Comparison of ENCODE assay signal across 18 cellular contexts in the genomic region with DNA sequence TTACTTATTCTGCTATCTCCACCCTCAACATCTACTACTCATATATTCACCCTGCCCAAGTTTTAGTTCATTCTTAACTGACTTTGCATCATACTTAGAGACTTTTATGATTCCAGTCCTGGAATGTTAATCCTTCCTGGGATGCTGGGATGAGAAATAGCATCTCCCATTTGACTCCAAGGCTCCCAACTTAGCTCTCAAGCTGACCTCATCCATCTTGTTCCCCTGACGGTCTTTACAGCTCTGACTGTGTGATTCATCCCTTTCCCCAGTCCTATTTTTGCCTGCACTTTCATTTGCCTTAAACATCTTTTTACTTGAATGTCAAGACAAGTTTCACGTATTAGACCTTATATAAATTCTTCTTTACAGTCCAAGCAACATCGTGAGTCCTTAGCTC.
"Had no signal": no experiment of that assay in that cellular context is flagged by ENCODE, and none has a peak within 500 bp of the region (broad histone marks: within the 10 kb centered on the region; RNA-seq: fewer than 3 reads in every experiment).

No MANE protein-coding gene starts in this region.

- H3K4me3 ChIP-seq: body of pancreas, heart left ventricle, skin epidermis, tibial nerve, vagina had no signal

- DNase-seq: activated CD4-positive, alpha-beta T cell treated with anti-CD3 and anti-CD28 coated beads for 48 hours; activated CD8-positive, alpha-beta T cell treated with anti-CD3 and anti-CD28 coated beads for 36 hours; activated effector memory CD4-positive, alpha-beta T cell treated with Interleukin-2 at 50 U/mL for 16 hours; activated T-cell treated with anti-CD3 and anti-CD28 coated beads, Interleukin-2, amount 50 U/mL, for 4 hours; amniotic stem cell; body of pancreas; caudate nucleus; foreskin melanocyte; heart left ventricle; naive thymus-derived CD8-positive, alpha-beta T cell; stimulated activated CD4-positive, alpha-beta T cell treated with anti-CD3 and anti-CD28 coated beads, Interleukin-15, amount 100 ng/mL, for 24 hours; stimulated activated CD4-positive, alpha-beta T cell treated with anti-CD3 and anti-CD28 coated beads, Interleukin-4, amount 100 ng/mL, for 1 hour; stimulated activated naive B cell treated with anti-CD40 and anti-IgM and Interleukin-4, amounts not matched to agents 10 μg/mL and 1 μg/mL and 100 μg/mL, for 72 hours had no signal

- H3K9me3 ChIP-seq: body of pancreas, neutrophil, vagina had no signal

- H3K27me3 ChIP-seq: body of pancreas, heart left ventricle, neutrophil, tibial nerve, vagina had no signal

- H3K4me1 ChIP-seq: body of pancreas, tibial nerve, vagina had no signal

- H3K36me3 Mint-ChIP-seq: stimulated activated naive B cell treated with anti-CD40 and anti-IgM and Interleukin-4, amounts not matched to agents 10 μg/mL and 1 μg/mL and 100 μg/mL, for 72 hours had no signal

- H3K27ac ChIP-seq: body of pancreas, heart left ventricle, neutrophil, skin epidermis, tibial nerve, vagina had no signal

- H3K27ac Mint-ChIP-seq: activated CD8-positive, alpha-beta T cell treated with anti-CD3 and anti-CD28 coated beads for 36 hours; naive thymus-derived CD8-positive, alpha-beta T cell; stimulated activated naive B cell treated with anti-CD40 and anti-IgM and Interleukin-4, amounts not matched to agents 10 μg/mL and 1 μg/mL and 100 μg/mL, for 72 hours; T-helper 1 cell treated with Interleukin-12 subunit alpha and Interleukin-12 subunit beta and Interleukin-4 antibody, amounts not matched to agents 30 μg/mL and 1 μg/mL, for 36 hours had no signal

- H3K36me3 ChIP-seq: heart left ventricle, neutrophil, tibial nerve, vagina had no signal

- H3K4me3 Mint-ChIP-seq: activated CD8-positive, alpha-beta T cell treated with anti-CD3 and anti-CD28 coated beads for 36 hours; activated T-cell treated with anti-CD3 and anti-CD28 coated beads, Interleukin-2, amount 50 U/mL, for 4 hours; naive thymus-derived CD8-positive, alpha-beta T cell; stimulated activated naive B cell treated with anti-CD40 and anti-IgM and Interleukin-4, amounts not matched to agents 10 μg/mL and 1 μg/mL and 100 μg/mL, for 72 hours; T-helper 1 cell treated with Interleukin-12 subunit alpha and Interleukin-12 subunit beta and Interleukin-4 antibody, amounts not matched to agents 30 μg/mL and 1 μg/mL, for 36 hours had no signal

- H3K4me1 Mint-ChIP-seq: naive thymus-derived CD8-positive, alpha-beta T cell had no signal
